ENCODE assay signal across 19 cellular contexts in genomic region chr10:44017483-44018145, GRCh38.
DNase-seq lines count a peak whose midpoint lies in the region; ATAC-seq and TF ChIP-seq lines count a peak whose summit lies in the region.
"Had no signal": no experiment of that assay in that cellular context is flagged by ENCODE, and none has a peak within 500 bp of the region (broad histone marks: within the 10 kb centered on the region; RNA-seq: fewer than 3 reads in every experiment).

No MANE protein-coding gene starts in this region.

- no peaks in the 10 kb centered on the region for H3K79me2 ChIP-seq in PC-3 (ENCODE audit: low read length)

- BruUV-seq in PC-3 (replicated peaks; lab: Mats Ljungman, UMichigan) = no TSS peak

- TF ChIP-seq CTCF in PC-3 (conservative IDR thresholded peaks at IDR 0.05; ENCODE audit: low read depth, low read length) (no peak), suprapubic skin (IDR thresholded peaks at IDR 0.05) (no peak)

- no peak overlapping the region for H2AK5ac ChIP-seq in mesenchymal stem cell (ENCODE audit: low read length, severe bottlenecking)

- no peak overlapping the region for H3K4me2 ChIP-seq in PC-3 (ENCODE audit: low read length)
- no peak overlapping the region for H3K4me2 ChIP-seq in mesenchymal stem cell (ENCODE audit: low read length, poor library complexity, severe bottlenecking)
- H3K4me2 ChIP-seq: GM23338, SK-N-SH had no signal

- H3K18ac ChIP-seq in mesenchymal stem cell (ENCODE audit: low read depth in 1 of 2, low read length in 2 of 2) = no peak overlapping the region

- no peak overlapping the region for H3K14ac ChIP-seq in mesenchymal stem cell (ENCODE audit: low read length in 2 of 2)

- H3K27me3 ChIP-seq in PC-3 (ENCODE audit: low read length) = no peaks in the 10 kb centered on the region
- H3K27me3 ChIP-seq in mesenchymal stem cell (ENCODE audit: control insufficient read depth in 1 of 2, insufficient read depth in 1 of 2, low read length in 2 of 2) = peaks cover 10 to 23% of the 10 kb centered on the region in 2 experiments
- H3K27me3 ChIP-seq in suprapubic skin = peaks cover 3% of the 10 kb centered on the region

- 90% methylated on average over 3 of the region's 5 CpGs for WGBS in mesenchymal stem cell
- 76% methylated on average over 5 of the region's 5 CpGs for WGBS in suprapubic skin

- H2BK120ac ChIP-seq in mesenchymal stem cell (ENCODE audit: low read depth, low read length) = no peak overlapping the region

- H4K20me1 ChIP-seq in PC-3 (ENCODE audit: low read length) = no peaks in the 10 kb centered on the region

- H2BK15ac ChIP-seq in mesenchymal stem cell (ENCODE audit: low read depth, poor library complexity, severe bottlenecking) = no peak overlapping the region

- H3K4ac ChIP-seq in mesenchymal stem cell (ENCODE audit: low read depth in 1 of 2, low read length in 2 of 2) = no peak overlapping the region

- POLR2A ChIA-PET in PC-3 (lab: Charles Lee; ENCODE audit: unreplicated experiment) = no interaction called here

- H2BK5ac ChIP-seq in mesenchymal stem cell (ENCODE audit: low read depth, low read length, poor library complexity, severe bottlenecking) = no peak overlapping the region

- H3K4me1 ChIP-seq in PC-3 (ENCODE audit: insufficient read depth, low read length) = no peaks in the 10 kb centered on the region
- no peaks in the 10 kb centered on the region for H3K4me1 ChIP-seq in mesenchymal stem cell (ENCODE audit: control insufficient read depth, insufficient read depth, low read depth, low read length)
- H3K4me1 ChIP-seq in suprapubic skin = peaks cover 24% of the 10 kb centered on the region

- H3F3A ChIP-seq in PC-3 (ENCODE audit: low read length, unreplicated experiment) = no peaks in the 10 kb centered on the region

- intact Hi-C loops in PC-3 (cut with micrococcal nuclease) = no loop called here

- H4K91ac ChIP-seq in mesenchymal stem cell (ENCODE audit: low read length) = no peak overlapping the region

- H3K9me2 ChIP-seq in PC-3 (replicated peaks; ENCODE audit: low read length) = no peaks in the 10 kb centered on the region
- H3K9me2 ChIP-seq: SK-N-SH had no signal

- no peak overlapping the region for H2BK12ac ChIP-seq in mesenchymal stem cell (ENCODE audit: low read length in 2 of 2)

- H3K4me3 ChIP-seq in PC-3 (ENCODE audit: low read length) (no peak overlapping the region), mesenchymal stem cell (ENCODE audit: insufficient read depth in 1 of 2, low read depth in 1 of 2, low read length in 2 of 2) (no peak overlapping the region), suprapubic skin (no peak overlapping the region)
- H3K4me3 ChIP-seq: GM23338 had no signal

- DNase-seq in PC-3 = peak; percentile 6
- DNase-seq in epithelial cell of prostate (ENCODE audit: low read depth, low spot score) = no peak
- no peak for DNase-seq in mesenchymal stem cell
- DNase-seq in suprapubic skin (ENCODE audit: low spot score in 2 of 2) = no peak
- no peak for DNase-seq in A172 (ENCODE audit: low spot score)
- no peak for DNase-seq in amniotic stem cell (lab: John Stamatoyannopoulos, UW)
- DNase-seq in 8988T = no peak
- DNase-seq: activated CD8-positive, alpha-beta memory T cell treated with anti-CD3 and anti-CD28 coated beads, Interleukin-2, amount 50 U/mL, for 4 hours; activated effector memory CD4-positive, alpha-beta T cell treated with Interleukin-2 at 50 U/mL for 16 hours; Karpas-422; NCI-H1105 treated with DMSO at 0.1 percent for 48 hours; NCI-H510A; RPMI8226; SK-N-SH; stimulated activated CD4-positive, alpha-beta T cell treated with anti-CD3 and anti-CD28 coated beads, Interleukin-12 subunit alpha, Interleukin-12 subunit beta, amount 100 ng/mL, for 4 hours; stimulated activated CD4-positive, alpha-beta T cell treated with anti-CD3 and anti-CD28 coated beads, Interleukin-4, amount 100 ng/mL, for 4 hours; stimulated activated naive CD8-positive, alpha-beta T cell treated with anti-CD3 and anti-CD28 coated beads, Interleukin-15, Interleukin-2, amounts not matched to agents 100 U/mL and 50 U/mL, for 24 hours; T-helper 9 cell had no signal

- H3K36me3 ChIP-seq in PC-3 (ENCODE audit: low read depth, low read length) (no peaks in the 10 kb centered on the region), mesenchymal stem cell (ENCODE audit: control insufficient read depth in 1 of 2, insufficient read depth in 2 of 2, low read depth in 1 of 2, low read length in 2 of 2) (no peaks in the 10 kb centered on the region), suprapubic skin (no peaks in the 10 kb centered on the region)

- H3K9me3 ChIP-seq in PC-3 (ENCODE audit: low read length) = 0 out of 2 replicates have a peak, but pooled peaks cover 3% of the 10 kb centered on the region
- H3K9me3 ChIP-seq in mesenchymal stem cell (ENCODE audit: control insufficient read depth, low read length) = no peaks in the 10 kb centered on the region
- no peaks in the 10 kb centered on the region for H3K9me3 ChIP-seq in suprapubic skin
- H3K9me3 ChIP-seq: SK-N-SH had no signal

- H3K9ac ChIP-seq in PC-3 (ENCODE audit: low read length) (no peak overlapping the region), mesenchymal stem cell (ENCODE audit: low read length) (peak overlapping the region; percentile 62)
- H3K9ac ChIP-seq: SK-N-SH had no signal

- H3K79me1 ChIP-seq in mesenchymal stem cell (replicated peaks; ENCODE audit: low read length, poor library complexity, severe bottlenecking) = no peaks in the 10 kb centered on the region

- no peak overlapping the region for H3K23ac ChIP-seq in mesenchymal stem cell (ENCODE audit: low read length in 2 of 2)

- H3K27ac ChIP-seq in PC-3 (ENCODE audit: low read length) = no peak overlapping the region
- H3K27ac ChIP-seq in epithelial cell of prostate = peak overlapping the region; percentile 19
- no peak overlapping the region for H3K27ac ChIP-seq in mesenchymal stem cell (ENCODE audit: low read length, poor library complexity, severe bottlenecking)
- H3K27ac ChIP-seq in suprapubic skin = peak overlapping the region; percentile 51

- H2AFZ ChIP-seq in PC-3 (ENCODE audit: low read length) (no peak overlapping the region), mesenchymal stem cell (ENCODE audit: low read depth, low read length) (no peak overlapping the region)
- H2AFZ ChIP-seq: GM23338 had no signal

- no peak for TF ChIP-seq POLR2A in suprapubic skin (IDR thresholded peaks at IDR 0.05)

- ATAC-seq in PC-3 = no peak
- ATAC-seq: GM23338; stimulated activated naive CD8-positive, alpha-beta T cell treated with anti-CD3 and anti-CD28 coated beads, Interleukin-15, Interleukin-2, amounts not matched to agents 100 U/mL and 50 U/mL, for 24 hours had no signal

- H4K8ac ChIP-seq in mesenchymal stem cell (ENCODE audit: low read length) = no peak overlapping the region

- CTCF ChIA-PET in PC-3 (lab: Charles Lee) = no interaction called here

- TF ChIP-seq EP300 in suprapubic skin (IDR thresholded peaks at IDR 0.05) = no peak

Comparison
In these comparisons a context has a peak if more than half of its experiments do, and no peak if none do; other contexts are left out.
1. H3K27ac ChIP-seq: peak in epithelial cell of prostate (single experiment) and suprapubic skin (single experiment); none in PC-3 (single experiment) and mesenchymal stem cell (single experiment).